ENCODE assay signal across 1 cellular context in the genomic region with DNA sequence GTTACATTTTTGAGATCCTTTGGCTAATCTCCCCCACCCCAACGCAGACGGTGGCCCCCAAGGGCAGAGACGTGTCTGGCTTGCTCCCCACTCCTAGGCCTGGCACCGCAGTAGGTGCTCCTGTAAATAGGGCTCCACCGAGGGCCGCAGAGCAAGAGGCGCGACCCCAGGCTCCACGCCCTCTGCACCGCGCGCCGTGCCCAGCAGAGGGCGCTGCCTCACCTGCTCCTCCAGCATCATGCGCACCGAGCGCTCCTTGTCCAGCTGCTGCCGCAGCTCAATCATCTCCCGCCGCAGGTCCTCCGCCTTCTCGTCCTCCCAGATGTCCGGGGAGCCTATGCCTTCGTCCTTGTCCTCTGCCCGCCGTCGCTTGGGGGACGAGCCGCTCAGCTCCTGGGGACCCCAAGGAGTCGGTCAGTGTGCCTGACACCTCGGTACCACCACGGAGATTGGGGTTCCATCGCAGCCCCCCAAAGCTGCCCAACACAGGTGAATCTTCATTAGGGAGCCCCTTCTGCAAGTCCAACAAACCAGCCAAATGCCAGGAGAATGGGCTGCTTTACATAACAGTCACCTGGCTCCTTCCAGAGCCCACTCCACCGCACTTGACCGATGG.
TF ChIP-seq lines count a peak whose summit lies in the region.

No MANE protein-coding gene starts in this region.

TF ChIP-seq in GM23338, 12 proteins besides CTCF, POLR2A, EP300 and RAD21 (continued from another document):
- TF ChIP-seq ZNF462 (CRISPR knock-in tag; IDR thresholded peaks at IDR 0.05): no peak
- no peak for TF ChIP-seq ZNF331 (CRISPR knock-in tag; IDR thresholded peaks at IDR 0.05; ENCODE audit: low read depth)
TF ChIP-seq in GM23338: peak in this region for 0.
